Comparison of ENCODE assay signal across 12 cellular contexts in the genomic region with DNA sequence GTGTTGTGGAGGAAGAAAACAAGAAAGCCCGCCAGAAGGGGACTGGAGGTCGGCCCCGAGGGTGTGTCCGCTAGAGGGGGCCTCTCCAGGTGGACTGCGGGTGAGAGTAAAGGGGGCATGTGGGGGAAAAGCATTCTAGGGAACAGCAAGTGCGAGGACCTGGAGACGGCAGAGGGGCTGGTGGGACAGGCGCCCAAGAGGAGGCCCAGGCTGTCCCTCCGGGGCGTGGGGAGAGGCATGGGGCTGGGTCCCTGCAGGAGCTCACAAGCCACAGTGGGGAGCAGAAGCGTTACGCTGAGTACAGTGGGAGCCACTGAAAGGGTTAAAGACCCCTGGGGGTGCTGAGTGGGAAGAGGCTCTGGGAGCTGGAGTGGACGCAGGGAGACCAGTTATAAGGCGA. TPM values are rescaled to one million over a fixed set of nuclear protein-coding genes. Genes with fewer than 3 reads are reported as not detected.
DNase-seq lines count a peak whose midpoint lies in the region; ATAC-seq and TF ChIP-seq lines count a peak whose summit lies in the region.
"Had no signal": no experiment of that assay in that cellular context is flagged by ENCODE, and none has a peak within 500 bp of the region (broad histone marks: within the 10 kb centered on the region; RNA-seq: fewer than 3 reads in every experiment).

No MANE protein-coding gene starts in this region.

- in situ Hi-C loops in Panc1 (cut with HindIII; ENCODE audit: low pct_unique_long_range_greater_than_20kb, low sequenced_read_pairs) = no loop called here

- H3K27me3 ChIP-seq in Panc1 (ENCODE audit: control insufficient read depth, insufficient read depth, low read length) (no peaks in the 10 kb centered on the region), ovary (no peaks in the 10 kb centered on the region)

- intact Hi-C loops in Panc1 (cut with micrococcal nuclease; ENCODE audit: unreplicated experiment) (no loop called here), ovary (cut with DNase I) (loop anchor here in 1 of 4 donors (10.0 kb wide), 1 partner anchor 1703 kb away; the partner anchor contains the start of gene LPIN1)

- no peak for TF ChIP-seq EP300 in ovary (IDR thresholded peaks at IDR 0.05)

- no peak for TF ChIP-seq CTCF in C4-2B (conservative IDR thresholded peaks at IDR 0.05)
- no peak for TF ChIP-seq CTCF in Panc1 (IDR thresholded peaks at IDR 0.05)
- TF ChIP-seq CTCF in glutamatergic neuron (IDR thresholded peaks at IDR 0.05; ENCODE audit: partially characterized antibody, unreplicated experiment) = no peak
- TF ChIP-seq CTCF in ovary (IDR thresholded peaks at IDR 0.05) = no peak

- peaks cover 13% of the 10 kb centered on the region for H3K9me3 Mint-ChIP-seq in glutamatergic neuron (ENCODE audit: unreplicated experiment)

- H3K9me3 ChIP-seq in Panc1 (ENCODE audit: control insufficient read depth, insufficient read depth, low read depth, low read length) (no peaks in the 10 kb centered on the region), ovary (no peaks in the 10 kb centered on the region)

- BruUV-seq in Panc1 (replicated peaks; lab: Mats Ljungman, UMichigan) = no TSS peak

- POLR2A ChIA-PET in Panc1 (lab: Charles Lee) = no interaction called here

- no peaks in the 10 kb centered on the region for H3K36me3 ChIP-seq in Panc1 (ENCODE audit: control insufficient read depth, insufficient read depth, low read length)
- H3K36me3 ChIP-seq in ovary = no peaks in the 10 kb centered on the region

- H3K4me3 ChIP-seq in Panc1 (ENCODE audit: low read depth in 2 of 2, low read length in 2 of 2) (no peak overlapping the region), ovary (peak overlapping the region; percentile 42)

- H3K4me1 ChIP-seq in Panc1 (ENCODE audit: control insufficient read depth, insufficient read depth, low read length) = peaks cover 10% of the 10 kb centered on the region
- H3K4me1 ChIP-seq in ovary (ENCODE audit: insufficient read depth) = peaks cover 22% of the 10 kb centered on the region

- DNase-seq in Panc1 (ENCODE audit: low read depth, low spot score) (no peak), glutamatergic neuron (no peak), ovary (peak in 2 of 5 donors; percentile 51 to 63), pons (ENCODE audit: low spot score) (no peak), NOMO-1 (lab: John Stamatoyannopoulos, UW; ENCODE audit: unreplicated experiment in 2 of 2) (no peak)
- no peak for DNase-seq in stimulated activated CD4-positive, alpha-beta T cell treated with anti-CD3 and anti-CD28 coated beads, Interleukin-1b, Interleukin-23, amount 100 ng/mL, for 48 hours
- DNase-seq: MV-4-11; NCI-H524 treated with DMSO at 0.1 percent for 48 hours; stimulated activated CD4-positive, alpha-beta T cell treated with anti-CD3 and anti-CD28 coated beads, Interleukin-4, amount 100 ng/mL, for 24 hours had no signal

- peak overlapping the region; percentile 90 for H3K4me3 Mint-ChIP-seq in glutamatergic neuron (ENCODE audit: unreplicated experiment)

- no peaks in the 10 kb centered on the region for H3K4me1 Mint-ChIP-seq in glutamatergic neuron (ENCODE audit: low read depth, unreplicated experiment)

- no peak overlapping the region for H3K27ac Mint-ChIP-seq in glutamatergic neuron (ENCODE audit: unreplicated experiment)

- 69 to 76% (median 73%) methylated on average over 14 of the region's 14 CpGs for WGBS in ovary, 3 donors

- H3K27me3 Mint-ChIP-seq in glutamatergic neuron (ENCODE audit: unreplicated experiment) = peaks cover 10% of the 10 kb centered on the region

- TF ChIP-seq POLR2A in ovary (IDR thresholded peaks at IDR 0.05) = no peak

- ATAC-seq in Panc1 (no peak), GM21529 (IDR thresholded peaks at IDR 0.05; ENCODE audit: unreplicated experiment) (no peak)
- ATAC-seq: SK-N-SH treated with all-trans-retinoic acid at 6 μM for 48 hours had no signal

- H3K27ac ChIP-seq in C4-2B (peak overlapping the region; percentile 65; the same call in 1 of the 2 replicates), Panc1 (ENCODE audit: low read length) (peak overlapping the region; percentile 84), ovary (peak overlapping the region; percentile 75 to 99)

- CTCF ChIA-PET in Panc1 (lab: Charles Lee) = interaction anchor here (0.6 to 1.4 kb wide), 2 partner anchors 57 to 239 kb away, joined by 3 to 6 read pairs; no protein-coding TSS in a partner anchor

- no peaks in the 10 kb centered on the region for H3K36me3 Mint-ChIP-seq in glutamatergic neuron (ENCODE audit: unreplicated experiment)

RNA-seq across cellular contexts. Expression of gene KLF11, which starts 1.6 kb away (rescaled TPM):
- total RNA-seq in Panc1 (2021; ENCODE audit: unreplicated experiment) (23.7 TPM), glutamatergic neuron (ENCODE audit: unreplicated experiment) (21.1 TPM), ovary (10 to 100 TPM; 21.6 to 45.3 (median 31.4) TPM)
- polyA plus RNA-seq in Panc1 (2012; ENCODE audit: insufficient read length) = 14.0 TPM
- 10 to 100 TPM; 22.8 to 41.8 TPM for polyA plus RNA-seq in ovary

RNA-seq across cellular contexts. Expression of gene CYS1, which starts 38.5 kb away (rescaled TPM):
- total RNA-seq in Panc1 (2021; ENCODE audit: unreplicated experiment) (20.4 TPM), glutamatergic neuron (ENCODE audit: unreplicated experiment) (not detected), ovary (10 to 100 TPM in 6 of 7 donors, 1 to 10 TPM in 1; 8.8 to 21.5 (median 13.0) TPM)
- polyA plus RNA-seq in Panc1 (2012; ENCODE audit: insufficient read length) = 28.5 TPM
- polyA plus RNA-seq in ovary = 1 to 10 TPM; 5.9 to 9.0 TPM
